Comparison of ENCODE assay signal across 18 cellular contexts in the genomic region with DNA sequence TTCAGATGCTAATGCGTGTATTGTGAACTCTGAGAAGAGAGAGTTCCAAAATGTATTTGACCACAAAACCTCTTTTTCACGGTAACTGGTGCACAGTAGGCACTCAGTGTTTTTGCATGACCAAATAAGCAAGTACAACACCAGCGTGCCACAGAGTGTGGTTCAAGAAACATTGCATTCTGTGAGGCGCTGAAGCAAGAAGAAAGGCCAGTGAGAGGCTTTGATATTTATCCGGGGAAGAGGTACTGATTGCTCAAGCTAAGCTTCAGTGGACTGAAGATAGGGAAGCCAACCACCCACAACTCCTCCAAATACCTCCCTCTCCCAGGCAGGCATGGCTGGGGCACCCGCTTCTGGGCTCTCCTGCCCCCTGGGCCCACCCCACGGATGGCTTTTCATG.
DNase-seq lines count a peak whose midpoint lies in the region; ATAC-seq and TF ChIP-seq lines count a peak whose summit lies in the region.
"Had no signal": no experiment of that assay in that cellular context is flagged by ENCODE, and none has a peak within 500 bp of the region (broad histone marks: within the 10 kb centered on the region; RNA-seq: fewer than 3 reads in every experiment).

No MANE protein-coding gene starts in this region.

- H3K18ac ChIP-seq in mesenchymal stem cell (ENCODE audit: low read depth in 1 of 2, low read length in 2 of 2), result no peak overlapping the region

- intact Hi-C loops in activated T-helper 2 cell treated with anti-CD3 and anti-CD28 coated beads, Interferon-gamma antibody, Interleukin-2, Interleukin-4, amounts not matched to agents 10 μg/mL and 5 μg/mL and 100 μg/mL, durations not matched to agents 14 hours and 24 hours and 36 hours (cut with micrococcal nuclease), result no loop called here

- 96% methylated on average over 4 of the region's 7 CpGs for whole genome bisulfite sequencing in mesenchymal stem cell

- no peak overlapping the region for H3K23ac ChIP-seq in mesenchymal stem cell (ENCODE audit: low read length in 2 of 2)

- peak overlapping the region; percentile 65 to 93 (median 83) for H3K4me2 ChIP-seq in BLaER1 treated with 17β-estradiol and CSF1 and Interleukin-3, amounts not matched to agents 10 nM and 100 nM
- H3K4me2 ChIP-seq in OCI-LY1 (ENCODE audit: low read length) (no peak overlapping the region), mesenchymal stem cell (ENCODE audit: low read length, poor library complexity, severe bottlenecking) (no peak overlapping the region)
- H3K4me2 ChIP-seq: KMS-11 had no signal

- H4K8ac ChIP-seq in mesenchymal stem cell (ENCODE audit: low read length), result no peak overlapping the region

- H3K9me2 ChIP-seq in OCI-LY1 (ENCODE audit: low read depth, low read length), result no peaks in the 10 kb centered on the region

- H3K27me3 ChIP-seq in BLaER1 treated with 17β-estradiol and CSF1 and Interleukin-3, amounts not matched to agents 10 nM and 100 nM, result no peaks in the 10 kb centered on the region
- H3K27me3 ChIP-seq in OCI-LY1 (ENCODE audit: insufficient read depth, low read length) (no peaks in the 10 kb centered on the region), mesenchymal stem cell (ENCODE audit: control insufficient read depth in 1 of 2, insufficient read depth in 1 of 2, low read length in 2 of 2) (no peaks in the 10 kb centered on the region)

- no peak overlapping the region for H3K4ac ChIP-seq in mesenchymal stem cell (ENCODE audit: low read depth in 1 of 2, low read length in 2 of 2)

- H2BK120ac ChIP-seq in mesenchymal stem cell (ENCODE audit: low read depth, low read length), result no peak overlapping the region

- H3K27ac ChIP-seq in BLaER1 treated with 17β-estradiol and CSF1 and Interleukin-3, amounts not matched to agents 10 nM and 100 nM, result peak overlapping the region in 9 of 11 experiments; percentile 31 to 90 (median 74); a peak in 17 of 22 replicates
- peak overlapping the region; percentile 9 for H3K27ac ChIP-seq in OCI-LY1 (ENCODE audit: low read depth, low read length, poor library complexity, severe bottlenecking)
- H3K27ac ChIP-seq in mesenchymal stem cell (ENCODE audit: low read length, poor library complexity, severe bottlenecking), result no peak overlapping the region
- H3K27ac ChIP-seq: KMS-11 had no signal

- H3K14ac ChIP-seq in mesenchymal stem cell (ENCODE audit: low read length in 2 of 2), result no peak overlapping the region

- H4K91ac ChIP-seq in mesenchymal stem cell (ENCODE audit: low read length), result no peak overlapping the region

- peaks cover 60 to 73% (median 68%) of the 10 kb centered on the region in 10 experiments for H3K4me1 ChIP-seq in BLaER1 treated with 17β-estradiol and CSF1 and Interleukin-3, amounts not matched to agents 10 nM and 100 nM
- H3K4me1 ChIP-seq in OCI-LY1 (ENCODE audit: insufficient read depth, low read length, severe bottlenecking) (peaks cover 30% of the 10 kb centered on the region), mesenchymal stem cell (ENCODE audit: control insufficient read depth, insufficient read depth, low read depth, low read length) (peaks cover 12% of the 10 kb centered on the region)

- H4K20me1 ChIP-seq in BLaER1 treated with 17β-estradiol and CSF1 and Interleukin-3, amounts not matched to agents 10 nM and 100 nM, result no peaks in the 10 kb centered on the region
- H4K20me1 ChIP-seq in OCI-LY1 (ENCODE audit: insufficient read depth, low read length), result no peaks in the 10 kb centered on the region

- no peak overlapping the region for H2AFZ ChIP-seq in OCI-LY1 (ENCODE audit: low read length)
- H2AFZ ChIP-seq in mesenchymal stem cell (ENCODE audit: low read depth, low read length), result no peak overlapping the region

- H3K27me3 Mint-ChIP-seq in neural crest cell (ENCODE audit: low read depth), result no peaks in the 10 kb centered on the region
- H3K27me3 Mint-ChIP-seq in activated T-helper 2 cell treated with anti-CD3 and anti-CD28 coated beads, Interferon-gamma antibody, Interleukin-2, Interleukin-4, amounts not matched to agents 10 μg/mL and 5 μg/mL and 100 μg/mL, durations not matched to agents 14 hours and 24 hours and 36 hours (ENCODE audit: low read depth), result peaks cover 2% of the 10 kb centered on the region
- H3K27me3 Mint-ChIP-seq: CD4-positive, CD25-positive, alpha-beta regulatory T cell had no signal

- H2AK5ac ChIP-seq in mesenchymal stem cell (ENCODE audit: low read length, severe bottlenecking), result no peak overlapping the region

- H2BK15ac ChIP-seq in mesenchymal stem cell (ENCODE audit: low read depth, poor library complexity, severe bottlenecking), result no peak overlapping the region

- H3K79me2 ChIP-seq in OCI-LY1 (ENCODE audit: insufficient read depth, low read length), result no peaks in the 10 kb centered on the region

- H3K9me3 Mint-ChIP-seq in neural crest cell, result peaks cover 3% of the 10 kb centered on the region
- no peaks in the 10 kb centered on the region for H3K9me3 Mint-ChIP-seq in activated T-helper 2 cell treated with anti-CD3 and anti-CD28 coated beads, Interferon-gamma antibody, Interleukin-2, Interleukin-4, amounts not matched to agents 10 μg/mL and 5 μg/mL and 100 μg/mL, durations not matched to agents 14 hours and 24 hours and 36 hours

- H3K79me1 ChIP-seq in mesenchymal stem cell (replicated peaks; ENCODE audit: low read length, poor library complexity, severe bottlenecking), result no peaks in the 10 kb centered on the region

- ATAC-seq in HG02852 (IDR thresholded peaks at IDR 0.05; ENCODE audit: unreplicated experiment), result no peak
- ATAC-seq: HepG2 had no signal

- H3K4me1 Mint-ChIP-seq in neural crest cell, result peaks cover 75% of the 10 kb centered on the region
- H3K4me1 Mint-ChIP-seq in activated T-helper 2 cell treated with anti-CD3 and anti-CD28 coated beads, Interferon-gamma antibody, Interleukin-2, Interleukin-4, amounts not matched to agents 10 μg/mL and 5 μg/mL and 100 μg/mL, durations not matched to agents 14 hours and 24 hours and 36 hours (ENCODE audit: low read depth), result no peaks in the 10 kb centered on the region
- H3K4me1 Mint-ChIP-seq: CD4-positive, CD25-positive, alpha-beta regulatory T cell had no signal

- no peak overlapping the region for H2BK12ac ChIP-seq in mesenchymal stem cell (ENCODE audit: low read length in 2 of 2)

- DNase-seq in epithelial cell of proximal tubule (ENCODE audit: low read depth), result peak; percentile 52
- no peak for DNase-seq in neural crest cell (ENCODE audit: low read depth, low spot score)
- no peak for DNase-seq in SHP77 (lab: John Stamatoyannopoulos, UW)
- DNase-seq in mesenchymal stem cell, result no peak
- DNase-seq in activated T-helper 2 cell treated with anti-CD3 and anti-CD28 coated beads, Interferon-gamma antibody, Interleukin-2, Interleukin-4, amounts not matched to agents 10 μg/mL and 5 μg/mL and 100 μg/mL, durations not matched to agents 14 hours and 24 hours and 36 hours (ENCODE audit: low spot score), result no peak
- DNase-seq: CD4-positive, CD25-positive, alpha-beta regulatory T cell; HFFc6; MM.1S; NCI-H1930; NCI-H2171 treated with DMSO at 0.1 percent for 48 hours; NCI-H510A; NCI-H82; RPMI8226 had no signal

- peak overlapping the region in 8 of 11 experiments; percentile 28 to 70 (median 58); a peak in 15 of 22 replicates for H3K9ac ChIP-seq in BLaER1 treated with 17β-estradiol and CSF1 and Interleukin-3, amounts not matched to agents 10 nM and 100 nM
- H3K9ac ChIP-seq in OCI-LY1 (ENCODE audit: low read length) (no peak overlapping the region), mesenchymal stem cell (ENCODE audit: low read length) (no peak overlapping the region)
- H3K9ac ChIP-seq: KMS-11 had no signal

- peak overlapping the region in 6 of 10 experiments; percentile 5 to 30 (median 12); a peak in 7 of 20 replicates for H3K4me3 ChIP-seq in BLaER1 treated with 17β-estradiol and CSF1 and Interleukin-3, amounts not matched to agents 10 nM and 100 nM
- H3K4me3 ChIP-seq in OCI-LY1 (ENCODE audit: low read depth, low read length, poor library complexity, severe bottlenecking), result no peak overlapping the region
- no peak overlapping the region for H3K4me3 ChIP-seq in epithelial cell of proximal tubule (ENCODE audit: low read depth, low read length)
- H3K4me3 ChIP-seq in mesenchymal stem cell (ENCODE audit: insufficient read depth in 1 of 2, low read depth in 1 of 2, low read length in 2 of 2), result no peak overlapping the region

- no peak overlapping the region for H3K4me3 Mint-ChIP-seq in neural crest cell
- H3K4me3 Mint-ChIP-seq in activated T-helper 2 cell treated with anti-CD3 and anti-CD28 coated beads, Interferon-gamma antibody, Interleukin-2, Interleukin-4, amounts not matched to agents 10 μg/mL and 5 μg/mL and 100 μg/mL, durations not matched to agents 14 hours and 24 hours and 36 hours (ENCODE audit: low read depth), result no peak overlapping the region
- H3K4me3 Mint-ChIP-seq: CD4-positive, CD25-positive, alpha-beta regulatory T cell; HFFc6 had no signal

- H3K36me3 ChIP-seq in BLaER1 treated with 17β-estradiol and CSF1 and Interleukin-3, amounts not matched to agents 10 nM and 100 nM, result no peaks in the 10 kb centered on the region
- H3K36me3 ChIP-seq in OCI-LY1 (ENCODE audit: insufficient read depth, low read length) (no peaks in the 10 kb centered on the region), mesenchymal stem cell (ENCODE audit: control insufficient read depth in 1 of 2, insufficient read depth in 2 of 2, low read depth in 1 of 2, low read length in 2 of 2) (no peaks in the 10 kb centered on the region)

- H3K27ac Mint-ChIP-seq in neural crest cell (ENCODE audit: unreplicated experiment), result peak overlapping the region; percentile 70
- H3K27ac Mint-ChIP-seq in activated T-helper 2 cell treated with anti-CD3 and anti-CD28 coated beads, Interferon-gamma antibody, Interleukin-2, Interleukin-4, amounts not matched to agents 10 μg/mL and 5 μg/mL and 100 μg/mL, durations not matched to agents 14 hours and 24 hours and 36 hours, result no peak overlapping the region
- H3K27ac Mint-ChIP-seq: CD4-positive, CD25-positive, alpha-beta regulatory T cell; HFFc6 had no signal

- TF ChIP-seq CTCF in OCI-LY1 (IDR thresholded peaks at IDR 0.05; ENCODE audit: low read length) (no peak), epithelial cell of proximal tubule (conservative IDR thresholded peaks at IDR 0.05; ENCODE audit: low read depth, low read length) (no peak), neural crest cell (conservative IDR thresholded peaks at IDR 0.05) (no peak)

- peaks cover 2% of the 10 kb centered on the region for H3K36me3 Mint-ChIP-seq in neural crest cell (ENCODE audit: low read depth)
- H3K36me3 Mint-ChIP-seq in activated T-helper 2 cell treated with anti-CD3 and anti-CD28 coated beads, Interferon-gamma antibody, Interleukin-2, Interleukin-4, amounts not matched to agents 10 μg/mL and 5 μg/mL and 100 μg/mL, durations not matched to agents 14 hours and 24 hours and 36 hours (ENCODE audit: low read depth), result no peaks in the 10 kb centered on the region
- H3K36me3 Mint-ChIP-seq: CD4-positive, CD25-positive, alpha-beta regulatory T cell had no signal

- no peak overlapping the region for H2BK5ac ChIP-seq in mesenchymal stem cell (ENCODE audit: low read depth, low read length, poor library complexity, severe bottlenecking)

- H3K9me3 ChIP-seq in BLaER1 treated with 17β-estradiol and CSF1 and Interleukin-3, amounts not matched to agents 10 nM and 100 nM (replicated peaks in 1 of 11), result peaks cover 0 to 19% (median 8%) of the 10 kb centered on the region in 11 experiments; a peak in 15 of 22 replicates
- H3K9me3 ChIP-seq in OCI-LY1 (ENCODE audit: low read length) (no peaks in the 10 kb centered on the region), mesenchymal stem cell (ENCODE audit: control insufficient read depth, low read length) (no peaks in the 10 kb centered on the region)

- H3F3A ChIP-seq in OCI-LY1 (ENCODE audit: insufficient read depth, low read length), result no peaks in the 10 kb centered on the region

Comparison
In these comparisons a context has a peak if more than half of its experiments do, and no peak if none do; other contexts are left out.
1. H3K4me2 ChIP-seq: peak in BLaER1 treated with 17β-estradiol and CSF1 and Interleukin-3, amounts not matched to agents 10 nM and 100 nM (11 of 11); none in OCI-LY1 (single experiment) and mesenchymal stem cell (single experiment).
2. H3K4me3 ChIP-seq: peak in BLaER1 treated with 17β-estradiol and CSF1 and Interleukin-3, amounts not matched to agents 10 nM and 100 nM (6 of 10); none in OCI-LY1 (single experiment), epithelial cell of proximal tubule (single experiment) and mesenchymal stem cell (0 of 2).
3. H3K9ac ChIP-seq: peak in BLaER1 treated with 17β-estradiol and CSF1 and Interleukin-3, amounts not matched to agents 10 nM and 100 nM (8 of 11); none in OCI-LY1 (single experiment) and mesenchymal stem cell (single experiment).